In genomic region chr4:169757575-169758184, GRCh38 we compare ENCODE assay signal across 1 cellular context.
A peak's percentile ranks its signal among the peaks of the same experiment; 100 is the strongest.
TF ChIP-seq lines count a peak whose summit lies in the region.

Gene HPF1, minus strand, starts transcription at chr4:169757944. Its CDS starts 67 bp downstream, at chr4:169757877.

TF ChIP-seq in K562, 482 proteins besides CTCF, POLR2A, EP300 and RAD21 (continued from another document and continues in another):
- peak; percentile 35; the same call in 1 of the 2 replicates for TF ChIP-seq MGA (IDR thresholded peaks at IDR 0.05)
- peak; percentile 67; the same call in 1 of the 2 replicates for TF ChIP-seq PML (IDR thresholded peaks at IDR 0.05; ENCODE audit: low read length)
- TF ChIP-seq ZNF780A (CRISPR knock-in tag; IDR thresholded peaks at IDR 0.05) = no peak
- no peak for TF ChIP-seq PHB2 (IDR thresholded peaks at IDR 0.05; ENCODE audit: low read depth)
- 0 out of 4 replicates have a peak, but pooled peaks of 1 of the 2 experiments have one; percentile 22 for TF ChIP-seq TEAD1 (CRISPR knock-in tag; IDR thresholded peaks at IDR 0.05)
- no peak for TF ChIP-seq NELFE (IDR thresholded peaks at IDR 0.05; ENCODE audit: insufficient read depth, insufficient read length)
- TF ChIP-seq NCOA2 (IDR thresholded peaks at IDR 0.05; ENCODE audit: partially characterized antibody in 2 of 2) = no peak
- TF ChIP-seq ZNF253 (CRISPR knock-in tag; conservative IDR thresholded peaks at IDR 0.05) = no peak
- peak; percentile 87 for TF ChIP-seq TFAP4 (CRISPR knock-in tag; IDR thresholded peaks at IDR 0.05; ENCODE audit: borderline replicate concordance)
- peak; percentile 57; the same call in 1 of the 2 replicates for TF ChIP-seq CBX1 (IDR thresholded peaks at IDR 0.05; ENCODE audit: low read depth)
- 0 out of 2 replicates have a peak, but pooled peaks have one; percentile 27 for TF ChIP-seq THAP12 (CRISPR knock-in tag; IDR thresholded peaks at IDR 0.05)
- TF ChIP-seq HOXB6 (CRISPR knock-in tag; IDR thresholded peaks at IDR 0.05; ENCODE audit: borderline replicate concordance) = no peak
- TF ChIP-seq ZMIZ1 (IDR thresholded peaks at IDR 0.05; ENCODE audit: low read depth in 2 of 2, low read length in 2 of 2) = no peak
- TF ChIP-seq SREBF1 (IDR thresholded peaks at IDR 0.05; ENCODE audit: borderline replicate concordance, low read depth, low read length) = no peak
- TF ChIP-seq ZNF766 (CRISPR knock-in tag; conservative IDR thresholded peaks at IDR 0.05) = no peak
- TF ChIP-seq SPI1 (IDR thresholded peaks at IDR 0.05; ENCODE audit: borderline replicate concordance, low read depth, low read length) = peak; percentile 23; the same call in 1 of the 2 replicates
- TF ChIP-seq RNF2 (IDR thresholded peaks at IDR 0.05) = no peak
- TF ChIP-seq ZNF449 (CRISPR knock-in tag; IDR thresholded peaks at IDR 0.05) = no peak
- peak; percentile 48; the same call in 1 of the 2 replicates for TF ChIP-seq ATF7 (IDR thresholded peaks at IDR 0.05)
- TF ChIP-seq MTA2 (IDR thresholded peaks at IDR 0.05; ENCODE audit: low read depth) = no peak
- TF ChIP-seq KHSRP (IDR thresholded peaks at IDR 0.05) = no peak
- TF ChIP-seq NFATC3 (IDR thresholded peaks at IDR 0.05) = no peak
- no peak for TF ChIP-seq HSF4 (CRISPR knock-in tag; IDR thresholded peaks at IDR 0.05; ENCODE audit: borderline replicate concordance)
- TF ChIP-seq CAMTA2 (CRISPR knock-in tag; conservative IDR thresholded peaks at IDR 0.05) = no peak
- no peak for TF ChIP-seq SETDB1 (IDR thresholded peaks at IDR 0.05; ENCODE audit: low read length)
- no peak for TF ChIP-seq BCLAF1 (IDR thresholded peaks at IDR 0.05; ENCODE audit: borderline replicate concordance in 1 of 2, control insufficient read depth in 1 of 2, low read depth in 2 of 2, low read length in 1 of 2)
- TF ChIP-seq TCF7 (IDR thresholded peaks at IDR 0.05; ENCODE audit: borderline replicate concordance) = no peak
- TF ChIP-seq, protein P1, sequence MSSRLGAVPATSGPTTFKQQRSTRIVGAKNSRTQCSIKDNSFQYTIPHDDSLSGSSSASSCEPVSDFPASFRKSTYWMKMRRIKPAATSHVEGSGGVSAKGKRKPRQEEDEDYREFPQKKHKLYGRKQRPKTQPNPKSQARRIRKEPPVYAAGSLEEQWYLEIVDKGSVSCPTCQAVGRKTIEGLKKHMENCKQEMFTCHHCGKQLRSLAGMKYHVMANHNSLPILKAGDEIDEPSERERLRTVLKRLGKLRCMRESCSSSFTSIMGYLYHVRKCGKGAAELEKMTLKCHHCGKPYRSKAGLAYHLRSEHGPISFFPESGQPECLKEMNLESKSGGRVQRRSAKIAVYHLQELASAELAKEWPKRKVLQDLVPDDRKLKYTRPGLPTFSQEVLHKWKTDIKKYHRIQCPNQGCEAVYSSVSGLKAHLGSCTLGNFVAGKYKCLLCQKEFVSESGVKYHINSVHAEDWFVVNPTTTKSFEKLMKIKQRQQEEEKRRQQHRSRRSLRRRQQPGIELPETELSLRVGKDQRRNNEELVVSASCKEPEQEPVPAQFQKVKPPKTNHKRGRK (tag; IDR thresholded peaks at IDR 0.05) = no peak
